1 cellular context compared by ENCODE assay signal in genomic region chr18:36297419-36298112, GRCh38.
A peak's percentile ranks its signal among the peaks of the same experiment; 100 is the strongest.
TF ChIP-seq lines count a peak whose summit lies in the region.

Gene FHOD3 (plus strand): TSS chr18:36297713. CDS start chr18:36297836, 123 bp downstream.

TF ChIP-seq in HEK293, 187 proteins besides CTCF, POLR2A, EP300 and RAD21 (continued from another document):
- TF ChIP-seq, protein P1, sequence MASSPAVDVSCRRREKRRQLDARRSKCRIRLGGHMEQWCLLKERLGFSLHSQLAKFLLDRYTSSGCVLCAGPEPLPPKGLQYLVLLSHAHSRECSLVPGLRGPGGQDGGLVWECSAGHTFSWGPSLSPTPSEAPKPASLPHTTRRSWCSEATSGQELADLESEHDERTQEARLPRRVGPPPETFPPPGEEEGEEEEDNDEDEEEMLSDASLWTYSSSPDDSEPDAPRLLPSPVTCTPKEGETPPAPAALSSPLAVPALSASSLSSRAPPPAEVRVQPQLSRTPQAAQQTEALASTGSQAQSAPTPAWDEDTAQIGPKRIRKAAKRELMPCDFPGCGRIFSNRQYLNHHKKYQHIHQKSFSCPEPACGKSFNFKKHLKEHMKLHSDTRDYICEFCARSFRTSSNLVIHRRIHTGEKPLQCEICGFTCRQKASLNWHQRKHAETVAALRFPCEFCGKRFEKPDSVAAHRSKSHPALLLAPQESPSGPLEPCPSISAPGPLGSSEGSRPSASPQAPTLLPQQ (tag by site-specific recombination; IDR thresholded peaks at IDR 0.05) = peak; percentile 78; the same call in 1 of the 2 replicates
- peak; percentile 45; the same call in 1 of the 2 replicates for TF ChIP-seq ZIC2 (tag by site-specific recombination; IDR thresholded peaks at IDR 0.05)
- TF ChIP-seq KLF10 (tag by site-specific recombination; IDR thresholded peaks at IDR 0.05) = 0 out of 2 replicates have a peak, but pooled peaks have one; percentile 23
- TF ChIP-seq ZBTB11 (tag by site-specific recombination; conservative IDR thresholded peaks at IDR 0.05; ENCODE audit: low read depth) = peak; percentile 44; the same call in 1 of the 2 replicates
- TF ChIP-seq ZNF335 (tag by site-specific recombination; conservative IDR thresholded peaks at IDR 0.05) = peak; percentile 46; the same call in 1 of the 2 replicates
- TF ChIP-seq GLIS1 (tag by site-specific recombination; IDR thresholded peaks at IDR 0.05) = peak; percentile 77
- no peak for TF ChIP-seq ZBTB21 (tag by site-specific recombination; IDR thresholded peaks at IDR 0.05)
- TF ChIP-seq SP2 (tag by site-specific recombination; IDR thresholded peaks at IDR 0.05) = no peak
